In the genomic region with DNA sequence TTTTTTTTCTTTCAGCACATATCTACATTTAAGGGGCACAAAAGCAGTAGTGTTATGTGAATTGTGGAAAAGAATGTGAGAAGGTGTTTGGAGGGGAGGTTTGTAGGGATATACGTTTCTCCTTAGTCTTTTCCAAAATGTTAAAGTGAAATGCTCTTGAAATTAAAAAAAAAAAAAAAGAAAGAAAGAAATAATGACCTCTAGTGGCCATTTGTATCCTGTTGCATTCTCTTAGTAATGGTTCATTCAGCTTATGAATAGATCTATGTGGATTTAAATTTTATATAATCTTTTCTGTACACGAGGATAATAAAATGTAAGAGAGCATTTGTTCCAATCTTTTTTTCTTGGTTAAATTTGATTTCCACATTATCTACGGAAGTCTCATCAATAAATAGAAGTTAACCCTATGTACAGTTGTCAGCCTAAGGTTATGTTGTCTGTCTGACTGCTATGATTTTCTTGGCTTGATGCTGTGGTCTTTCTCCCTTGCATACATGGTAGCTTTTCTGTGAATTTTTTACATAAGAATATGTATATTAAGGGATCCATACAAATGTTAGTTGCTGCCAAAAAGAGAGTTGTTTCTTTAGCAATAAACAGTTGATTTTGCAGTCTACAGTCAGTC, we compare ENCODE assay signal across 8 cellular contexts. TPM values are rescaled to one million over a fixed set of nuclear protein-coding genes. Genes with fewer than 3 reads are reported as not detected.
DNase-seq lines count a peak whose midpoint lies in the region; ATAC-seq and TF ChIP-seq lines count a peak whose summit lies in the region.

No MANE protein-coding gene starts in this region.

- H3K9me3 Mint-ChIP-seq in brain, result no peaks in the 10 kb centered on the region

- H3K27me3 Mint-ChIP-seq in brain, result no peaks in the 10 kb centered on the region

- H3K27ac Mint-ChIP-seq in brain, result no peak overlapping the region

- DNase-seq in DMS114 treated with DMSO at 0.1 percent for 48 hours (lab: John Stamatoyannopoulos, UW; ENCODE audit: unreplicated experiment) (peak; percentile 7), MV-4-11 (lab: John Stamatoyannopoulos, UW) (peak; percentile 21), lung microvascular endothelial cell (ENCODE audit: low read depth in 2 of 2) (peak; percentile 9 to 14), cerebellar nuclear complex (lab: John Stamatoyannopoulos, UW) (no peak)

- peak; percentile 52 to 69 for TF ChIP-seq CTCF in brain (conservative IDR thresholded peaks at IDR 0.05)

- H3K4me3 Mint-ChIP-seq in brain, result no peak overlapping the region

- no peaks in the 10 kb centered on the region for H3K4me1 Mint-ChIP-seq in brain

- ATAC-seq in GM21515 (IDR thresholded peaks at IDR 0.05; ENCODE audit: unreplicated experiment), result no peak
- ATAC-seq in HG03095 (IDR thresholded peaks at IDR 0.05; ENCODE audit: unreplicated experiment), result no peak
- no peak for ATAC-seq in HG02870 (IDR thresholded peaks at IDR 0.05; ENCODE audit: unreplicated experiment)

- no peaks in the 10 kb centered on the region for H3K36me3 Mint-ChIP-seq in brain

RNA-seq across cellular contexts. Expression of gene P2RY13, which starts 1.7 kb away (rescaled TPM):
- 0.66 TPM for polyA plus RNA-seq in brain (ENCODE audit: insufficient read depth, low read depth, low replicate concordance)
- not detected in 2 replicates for total RNA-seq in lung microvascular endothelial cell

RNA-seq across cellular contexts. Expression of gene GPR87, which starts 11.1 kb away (rescaled TPM):
- not detected for polyA plus RNA-seq in brain (ENCODE audit: insufficient read depth, low read depth, low replicate concordance)
- not detected in 2 replicates for total RNA-seq in lung microvascular endothelial cell

RNA-seq across cellular contexts. Expression of gene P2RY14, which starts 49.3 kb away (rescaled TPM):
- 1.4 TPM for polyA plus RNA-seq in brain (ENCODE audit: insufficient read depth, low read depth, low replicate concordance)
- total RNA-seq in lung microvascular endothelial cell, result not detected in 2 replicates

RNA-seq across cellular contexts. Expression of gene P2RY12, which starts 56.9 kb away (rescaled TPM):
- polyA plus RNA-seq in brain (ENCODE audit: insufficient read depth, low read depth, low replicate concordance), result 3.1 TPM
- not detected in 2 replicates for total RNA-seq in lung microvascular endothelial cell

Comparison
In these comparisons a context has a peak if more than half of its experiments do, and no peak if none do; other contexts are left out.
1. DNase-seq: peak in DMS114 treated with DMSO at 0.1 percent for 48 hours (single experiment), MV-4-11 (single experiment) and lung microvascular endothelial cell (2 of 2); none in cerebellar nuclear complex (0 of 2).